ENCODE assay signal across 19 cellular contexts in genomic region chr19:5106971-5107370, GRCh38.
"Had no signal": no experiment of that assay in that cellular context is flagged by ENCODE, and none has a peak within 500 bp of the region (broad histone marks: within the 10 kb centered on the region; RNA-seq: fewer than 3 reads in every experiment).

No MANE protein-coding gene starts in this region.

- H3K4me3 Mint-ChIP-seq: immature natural killer cell; naive thymus-derived CD4-positive, alpha-beta T cell; nephron progenitor cell; stimulated activated effector memory CD8-positive, alpha-beta T cell treated with anti-CD3 and anti-CD28 coated beads, Interleukin-12 subunit alpha, Interleukin-12 subunit beta, amount 100 ng/mL, for 72 hours; type B pancreatic cell had no signal

- H3K27ac ChIP-seq: suprapubic skin, thyroid gland had no signal

- H3K4me1 Mint-ChIP-seq: naive thymus-derived CD4-positive, alpha-beta T cell; stimulated activated effector memory CD8-positive, alpha-beta T cell treated with anti-CD3 and anti-CD28 coated beads, Interleukin-12 subunit alpha, Interleukin-12 subunit beta, amount 100 ng/mL, for 72 hours had no signal

- ATAC-seq: esophagus mucosa; naive thymus-derived CD4-positive, alpha-beta T cell; stimulated activated effector memory CD8-positive, alpha-beta T cell treated with anti-CD3 and anti-CD28 coated beads, Interleukin-12 subunit alpha, Interleukin-12 subunit beta, amount 100 ng/mL, for 72 hours; stimulated activated naive CD8-positive, alpha-beta T cell treated with anti-CD3 and anti-CD28 coated beads, Interleukin-15, Interleukin-2, amounts not matched to agents 100 U/mL and 50 U/mL, for 24 hours had no signal

- FAIRE-seq: frontal cortex, keratinocyte, urothelium cell line had no signal

- H3K27ac Mint-ChIP-seq: immature natural killer cell; naive thymus-derived CD4-positive, alpha-beta T cell; nephron progenitor cell; stimulated activated effector memory CD8-positive, alpha-beta T cell treated with anti-CD3 and anti-CD28 coated beads, Interleukin-12 subunit alpha, Interleukin-12 subunit beta, amount 100 ng/mL, for 72 hours; type B pancreatic cell had no signal

- H3K27me3 ChIP-seq: dorsolateral prefrontal cortex, right atrium auricular region, suprapubic skin, thyroid gland had no signal

- DNase-seq: cortex of kidney; dorsolateral prefrontal cortex; effector CD8-positive, alpha-beta T cell; immature natural killer cell; mesendoderm; naive thymus-derived CD4-positive, alpha-beta T cell; nephron progenitor cell; stimulated activated CD4-positive, alpha-beta T cell treated with anti-CD3 and anti-CD28 coated beads, Interleukin-4, amount 100 ng/mL, for 1 hour; stimulated activated CD8-positive, alpha-beta memory T cell treated with anti-CD3 and anti-CD28 coated beads, Interleukin-4, amount 100 ng/mL, for 48 hours; stimulated activated naive CD8-positive, alpha-beta T cell treated with anti-CD3 and anti-CD28 coated beads, Interleukin-15, Interleukin-2, amounts not matched to agents 100 U/mL and 50 U/mL, for 24 hours; thyroid gland had no signal

- H3K9me3 ChIP-seq: right atrium auricular region, suprapubic skin, thyroid gland had no signal

- H3K4me3 ChIP-seq: dorsolateral prefrontal cortex, right atrium auricular region, suprapubic skin, thyroid gland had no signal

- H3K27me3 Mint-ChIP-seq: naive thymus-derived CD4-positive, alpha-beta T cell; type B pancreatic cell had no signal

- H3K9me3 Mint-ChIP-seq: immature natural killer cell; naive thymus-derived CD4-positive, alpha-beta T cell; nephron progenitor cell; stimulated activated effector memory CD8-positive, alpha-beta T cell treated with anti-CD3 and anti-CD28 coated beads, Interleukin-12 subunit alpha, Interleukin-12 subunit beta, amount 100 ng/mL, for 72 hours; type B pancreatic cell had no signal
